Comparison of ENCODE assay signal across 15 cellular contexts in genomic region chr21:29418813-29419212, GRCh38.
A peak's percentile ranks its signal among the peaks of the same experiment; 100 is the strongest.
DNase-seq lines count a peak whose midpoint lies in the region; ATAC-seq and TF ChIP-seq lines count a peak whose summit lies in the region.
"Had no signal": no experiment of that assay in that cellular context is flagged by ENCODE, and none has a peak within 500 bp of the region (broad histone marks: within the 10 kb centered on the region; RNA-seq: fewer than 3 reads in every experiment).

No MANE protein-coding gene starts in this region.

- H3K9me3 Mint-ChIP-seq in activated T-cell treated with anti-CD3 and anti-CD28 coated beads, Interleukin-2, amount 50 U/mL, for 72 hours = peaks cover 1 to 3% of the 10 kb centered on the region in 2 donors
- H3K9me3 Mint-ChIP-seq: H9; stimulated activated naive CD8-positive, alpha-beta T cell treated with anti-CD3 and anti-CD28 coated beads, Interleukin-15, Interleukin-2, amounts not matched to agents 100 ng/mL and 50 ng/mL, for 24 hours had no signal

- no peaks in the 10 kb centered on the region for H3K27me3 Mint-ChIP-seq in activated T-cell treated with anti-CD3 and anti-CD28 coated beads, Interleukin-2, amount 50 U/mL, for 72 hours (ENCODE audit: low read depth)
- H3K27me3 Mint-ChIP-seq: stimulated activated naive CD8-positive, alpha-beta T cell treated with anti-CD3 and anti-CD28 coated beads, Interleukin-15, Interleukin-2, amounts not matched to agents 100 ng/mL and 50 ng/mL, for 24 hours had no signal

- no peaks in the 10 kb centered on the region for H3K9me3 ChIP-seq in DOHH2 (ENCODE audit: control insufficient read depth, insufficient read depth, low read length)
- H3K9me3 ChIP-seq: gastroesophageal sphincter had no signal

- no peaks in the 10 kb centered on the region for H4K20me1 ChIP-seq in DOHH2 (ENCODE audit: control insufficient read depth, insufficient read depth, low read depth, low read length)

- H3K27ac ChIP-seq in DOHH2 (ENCODE audit: low read depth, low read length) = no peak overlapping the region
- H3K27ac ChIP-seq: gastroesophageal sphincter had no signal

- peaks cover 0 to 5% of the 10 kb centered on the region in 2 donors for H3K36me3 Mint-ChIP-seq in activated T-cell treated with anti-CD3 and anti-CD28 coated beads, Interleukin-2, amount 50 U/mL, for 72 hours (ENCODE audit: insufficient read depth in 2 of 2)

- no peaks in the 10 kb centered on the region for H3K79me2 ChIP-seq in DOHH2 (ENCODE audit: control insufficient read depth, low read length)

- H3K4me3 Mint-ChIP-seq in activated T-cell treated with anti-CD3 and anti-CD28 coated beads, Interleukin-2, amount 50 U/mL, for 72 hours = no peak overlapping the region
- H3K4me3 Mint-ChIP-seq: H9; stimulated activated naive CD8-positive, alpha-beta T cell treated with anti-CD3 and anti-CD28 coated beads, Interleukin-15, Interleukin-2, amounts not matched to agents 100 ng/mL and 50 ng/mL, for 24 hours had no signal

- no peaks in the 10 kb centered on the region for H3K36me3 ChIP-seq in DOHH2 (ENCODE audit: control insufficient read depth, low read length)
- H3K36me3 ChIP-seq: gastroesophageal sphincter had no signal

- H3K27me3 ChIP-seq in DOHH2 (ENCODE audit: control insufficient read depth, low read length) = no peaks in the 10 kb centered on the region
- H3K27me3 ChIP-seq: gastroesophageal sphincter had no signal

- H3F3A ChIP-seq in DOHH2 (ENCODE audit: control insufficient read depth, insufficient read depth) = 0 out of 2 replicates have a peak, but pooled peaks cover 3% of the 10 kb centered on the region

- H3K4me2 ChIP-seq in DOHH2 (ENCODE audit: low read length) = peak overlapping the region; percentile 29

- H3K4me3 ChIP-seq in DOHH2 (ENCODE audit: low read length) = no peak overlapping the region
- H3K4me3 ChIP-seq: gastroesophageal sphincter had no signal

- TF ChIP-seq CTCF in DOHH2 (IDR thresholded peaks at IDR 0.05; ENCODE audit: low read depth, low read length, poor library complexity, severe bottlenecking) = no peak

- H3K9me2 ChIP-seq in DOHH2 (replicated peaks; ENCODE audit: control insufficient read depth, low read length) = no peaks in the 10 kb centered on the region

- H3K4me1 Mint-ChIP-seq in activated T-cell treated with anti-CD3 and anti-CD28 coated beads, Interleukin-2, amount 50 U/mL, for 72 hours (ENCODE audit: low read depth) = no peaks in the 10 kb centered on the region

- DNase-seq in NAMALWA (ENCODE audit: low spot score) (peak; percentile 75), 8988T (no peak), NCI-H1092 (lab: John Stamatoyannopoulos, UW) (no peak), A172 (ENCODE audit: low spot score) (no peak)
- no peak for DNase-seq in activated T-cell treated with anti-CD3 and anti-CD28 coated beads, Interleukin-2, amount 50 U/mL, for 72 hours
- DNase-seq: H9, NCI-H2081, nucleus accumbens, T1000 had no signal

- no peak overlapping the region for H3K27ac Mint-ChIP-seq in activated T-cell treated with anti-CD3 and anti-CD28 coated beads, Interleukin-2, amount 50 U/mL, for 72 hours
- H3K27ac Mint-ChIP-seq: H9; stimulated activated naive CD8-positive, alpha-beta T cell treated with anti-CD3 and anti-CD28 coated beads, Interleukin-15, Interleukin-2, amounts not matched to agents 100 ng/mL and 50 ng/mL, for 24 hours had no signal

- ATAC-seq in GM19351 (IDR thresholded peaks at IDR 0.05; ENCODE audit: unreplicated experiment) (peak; percentile 90), HG02885 (IDR thresholded peaks at IDR 0.05; ENCODE audit: poor library complexity, unreplicated experiment) (peak; percentile 87)
- ATAC-seq in activated T-cell treated with anti-CD3 and anti-CD28 coated beads, Interleukin-2, amount 50 U/mL, for 72 hours (replicated peaks in 1 of 2) = no peak
- ATAC-seq: gastroesophageal sphincter, left lobe of liver had no signal

- peaks cover 16% of the 10 kb centered on the region for H3K4me1 ChIP-seq in DOHH2 (ENCODE audit: control insufficient read depth, low read length)
- H3K4me1 ChIP-seq: gastroesophageal sphincter had no signal

Comparison
In these comparisons a context has a peak if more than half of its experiments do, and no peak if none do; other contexts are left out.
1. ATAC-seq: peak in GM19351 (single experiment) and HG02885 (single experiment); none in activated T-cell treated with anti-CD3 and anti-CD28 coated beads, Interleukin-2, amount 50 U/mL, for 72 hours (0 of 2).